ENCODE assay signal across 10 cellular contexts in genomic region chr5:180375955-180376354, GRCh38.
"Had no signal": no experiment of that assay in that cellular context is flagged by ENCODE, and none has a peak within 500 bp of the region (broad histone marks: within the 10 kb centered on the region; RNA-seq: fewer than 3 reads in every experiment).

No MANE protein-coding gene starts in this region.

- H3K9me3 ChIP-seq: HAP-1 had no signal

- H3K4me3 ChIP-seq: GM23248, HAP-1 had no signal

- H3K4me2 ChIP-seq: KMS-11 had no signal

- DNase-seq: GM23248, GOT3, H7, HFFc6, KBM-7 had no signal

- H3K4me1 ChIP-seq: HAP-1 had no signal

- H2AFZ ChIP-seq: GM23248 had no signal

- ATAC-seq: HCT116, HepG2 had no signal

- H3K36me3 ChIP-seq: HAP-1 had no signal

- H3K27ac ChIP-seq: GM23248, HL-60, KMS-11 had no signal
